9 cellular contexts compared by ENCODE assay signal in genomic region chr13:23609414-23610186, GRCh38. TPM values are rescaled to one million over a fixed set of nuclear protein-coding genes. Genes with fewer than 3 reads are reported as not detected.
DNase-seq lines count a peak whose midpoint lies in the region; ATAC-seq and TF ChIP-seq lines count a peak whose summit lies in the region.
"Had no signal": no experiment of that assay in that cellular context is flagged by ENCODE, and none has a peak within 500 bp of the region (broad histone marks: within the 10 kb centered on the region; RNA-seq: fewer than 3 reads in every experiment).

No MANE protein-coding gene starts in this region.

- H3K27me3 ChIP-seq in smooth muscle cell (ENCODE audit: low read depth), result no peaks in the 10 kb centered on the region
- H3K27me3 ChIP-seq: SJSA1 had no signal

- peak overlapping the region; percentile 42 for H3K27ac ChIP-seq in smooth muscle cell (ENCODE audit: low read depth)
- H3K27ac ChIP-seq: SJSA1 had no signal

- no peaks in the 10 kb centered on the region for H4K20me1 ChIP-seq in smooth muscle cell (ENCODE audit: low read depth)

- peak overlapping the region; percentile 12 to 32 for H3K4me3 ChIP-seq in foreskin fibroblast (ENCODE audit: low read depth in 1 of 2, low read length in 2 of 2)
- H3K4me3 ChIP-seq in smooth muscle cell, result peak overlapping the region; percentile 6
- H3K4me3 ChIP-seq: SJSA1 had no signal

- no peaks in the 10 kb centered on the region for H3K9me3 ChIP-seq in smooth muscle cell (replicated peaks; ENCODE audit: low read depth)
- H3K9me3 ChIP-seq: SJSA1 had no signal

- ATAC-seq in HG03565 (IDR thresholded peaks at IDR 0.05; ENCODE audit: unreplicated experiment) (no peak), HG02938 (IDR thresholded peaks at IDR 0.05; ENCODE audit: unreplicated experiment) (no peak)

- peak overlapping the region; percentile 68 for H3K4me2 ChIP-seq in smooth muscle cell

- no peaks in the 10 kb centered on the region for H3K36me3 ChIP-seq in smooth muscle cell (ENCODE audit: low read depth)
- H3K36me3 ChIP-seq: SJSA1 had no signal

- peak; percentile 3 for DNase-seq in NCI-H2107 treated with DMSO at 0.1 percent for 48 hours (lab: John Stamatoyannopoulos, UW; ENCODE audit: unreplicated experiment)
- DNase-seq in NCI-H2107 (lab: John Stamatoyannopoulos, UW), result no peak
- DNase-seq in NCI-H510A treated with DMSO at 0.1 percent for 48 hours (lab: John Stamatoyannopoulos, UW), result peak; percentile 78
- DNase-seq in foreskin fibroblast, result peak; percentile 75 to 90
- no peak for DNase-seq in smooth muscle cell (lab: John Stamatoyannopoulos, UW; ENCODE audit: unreplicated experiment)
- DNase-seq in MV-4-11 (lab: John Stamatoyannopoulos, UW), result no peak

- no peak overlapping the region for H3K9ac ChIP-seq in smooth muscle cell (ENCODE audit: low read depth)

- H2AFZ ChIP-seq in smooth muscle cell (ENCODE audit: low read depth), result no peak overlapping the region

- peaks cover 14% of the 10 kb centered on the region for H3F3A ChIP-seq in smooth muscle cell (ENCODE audit: low read depth)

- peaks cover 26% of the 10 kb centered on the region for H3K4me1 ChIP-seq in smooth muscle cell (ENCODE audit: low read depth)

- WGBS in smooth muscle cell (ENCODE audit: low lambda C conversion rate), result 43% methylated on average over 9 of the region's 9 CpGs

- TF ChIP-seq CTCF in foreskin fibroblast (IDR thresholded peaks at IDR 0.05; ENCODE audit: low read depth, low read length) (no peak), smooth muscle cell (IDR thresholded peaks at IDR 0.05; ENCODE audit: borderline replicate concordance, insufficient read depth, poor library complexity, severe bottlenecking) (no peak)

- no peaks in the 10 kb centered on the region for H3K79me2 ChIP-seq in smooth muscle cell (ENCODE audit: low read depth)

RNA-seq across cellular contexts. Expression of gene TNFRSF19, which starts 39.4 kb away (rescaled TPM):
- 34.3 and 38.8 TPM in 2 replicates for total RNA-seq in smooth muscle cell
- polyA plus RNA-seq in smooth muscle cell, result 15.5 and 24.5 TPM in 2 replicates

Comparison
In these comparisons a context has a peak if more than half of its experiments do, and no peak if none do; other contexts are left out.
1. DNase-seq: peak in NCI-H2107 treated with DMSO at 0.1 percent for 48 hours (single experiment), NCI-H510A treated with DMSO at 0.1 percent for 48 hours (single experiment) and foreskin fibroblast (2 of 2); none in NCI-H2107 (single experiment), smooth muscle cell (single experiment) and MV-4-11 (single experiment).